1 cellular context compared by ENCODE assay signal in the genomic region with DNA sequence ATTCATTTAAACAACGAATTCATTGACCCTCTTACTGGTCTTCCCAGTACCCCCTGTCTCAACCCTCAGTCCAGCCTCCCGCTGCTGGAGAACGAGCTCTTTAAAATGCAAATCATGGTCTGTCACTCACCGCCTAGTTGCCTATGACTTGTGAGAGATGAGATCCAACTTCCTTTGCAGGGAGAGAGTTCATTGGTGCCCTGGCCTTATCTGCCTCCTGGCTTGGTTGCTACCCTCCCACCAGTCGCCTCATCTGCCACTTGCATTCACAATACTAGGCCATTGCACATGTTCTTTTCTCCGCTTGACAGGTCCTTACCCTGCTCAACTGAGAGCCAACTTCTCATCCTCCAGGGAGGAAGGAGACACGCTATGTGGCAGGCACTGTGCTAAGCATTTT.
TF ChIP-seq lines count a peak whose summit lies in the region.

No MANE protein-coding gene starts in this region.

TF ChIP-seq in GM23338, 12 proteins besides CTCF, POLR2A, EP300 and RAD21:
- TF ChIP-seq, protein P1, sequence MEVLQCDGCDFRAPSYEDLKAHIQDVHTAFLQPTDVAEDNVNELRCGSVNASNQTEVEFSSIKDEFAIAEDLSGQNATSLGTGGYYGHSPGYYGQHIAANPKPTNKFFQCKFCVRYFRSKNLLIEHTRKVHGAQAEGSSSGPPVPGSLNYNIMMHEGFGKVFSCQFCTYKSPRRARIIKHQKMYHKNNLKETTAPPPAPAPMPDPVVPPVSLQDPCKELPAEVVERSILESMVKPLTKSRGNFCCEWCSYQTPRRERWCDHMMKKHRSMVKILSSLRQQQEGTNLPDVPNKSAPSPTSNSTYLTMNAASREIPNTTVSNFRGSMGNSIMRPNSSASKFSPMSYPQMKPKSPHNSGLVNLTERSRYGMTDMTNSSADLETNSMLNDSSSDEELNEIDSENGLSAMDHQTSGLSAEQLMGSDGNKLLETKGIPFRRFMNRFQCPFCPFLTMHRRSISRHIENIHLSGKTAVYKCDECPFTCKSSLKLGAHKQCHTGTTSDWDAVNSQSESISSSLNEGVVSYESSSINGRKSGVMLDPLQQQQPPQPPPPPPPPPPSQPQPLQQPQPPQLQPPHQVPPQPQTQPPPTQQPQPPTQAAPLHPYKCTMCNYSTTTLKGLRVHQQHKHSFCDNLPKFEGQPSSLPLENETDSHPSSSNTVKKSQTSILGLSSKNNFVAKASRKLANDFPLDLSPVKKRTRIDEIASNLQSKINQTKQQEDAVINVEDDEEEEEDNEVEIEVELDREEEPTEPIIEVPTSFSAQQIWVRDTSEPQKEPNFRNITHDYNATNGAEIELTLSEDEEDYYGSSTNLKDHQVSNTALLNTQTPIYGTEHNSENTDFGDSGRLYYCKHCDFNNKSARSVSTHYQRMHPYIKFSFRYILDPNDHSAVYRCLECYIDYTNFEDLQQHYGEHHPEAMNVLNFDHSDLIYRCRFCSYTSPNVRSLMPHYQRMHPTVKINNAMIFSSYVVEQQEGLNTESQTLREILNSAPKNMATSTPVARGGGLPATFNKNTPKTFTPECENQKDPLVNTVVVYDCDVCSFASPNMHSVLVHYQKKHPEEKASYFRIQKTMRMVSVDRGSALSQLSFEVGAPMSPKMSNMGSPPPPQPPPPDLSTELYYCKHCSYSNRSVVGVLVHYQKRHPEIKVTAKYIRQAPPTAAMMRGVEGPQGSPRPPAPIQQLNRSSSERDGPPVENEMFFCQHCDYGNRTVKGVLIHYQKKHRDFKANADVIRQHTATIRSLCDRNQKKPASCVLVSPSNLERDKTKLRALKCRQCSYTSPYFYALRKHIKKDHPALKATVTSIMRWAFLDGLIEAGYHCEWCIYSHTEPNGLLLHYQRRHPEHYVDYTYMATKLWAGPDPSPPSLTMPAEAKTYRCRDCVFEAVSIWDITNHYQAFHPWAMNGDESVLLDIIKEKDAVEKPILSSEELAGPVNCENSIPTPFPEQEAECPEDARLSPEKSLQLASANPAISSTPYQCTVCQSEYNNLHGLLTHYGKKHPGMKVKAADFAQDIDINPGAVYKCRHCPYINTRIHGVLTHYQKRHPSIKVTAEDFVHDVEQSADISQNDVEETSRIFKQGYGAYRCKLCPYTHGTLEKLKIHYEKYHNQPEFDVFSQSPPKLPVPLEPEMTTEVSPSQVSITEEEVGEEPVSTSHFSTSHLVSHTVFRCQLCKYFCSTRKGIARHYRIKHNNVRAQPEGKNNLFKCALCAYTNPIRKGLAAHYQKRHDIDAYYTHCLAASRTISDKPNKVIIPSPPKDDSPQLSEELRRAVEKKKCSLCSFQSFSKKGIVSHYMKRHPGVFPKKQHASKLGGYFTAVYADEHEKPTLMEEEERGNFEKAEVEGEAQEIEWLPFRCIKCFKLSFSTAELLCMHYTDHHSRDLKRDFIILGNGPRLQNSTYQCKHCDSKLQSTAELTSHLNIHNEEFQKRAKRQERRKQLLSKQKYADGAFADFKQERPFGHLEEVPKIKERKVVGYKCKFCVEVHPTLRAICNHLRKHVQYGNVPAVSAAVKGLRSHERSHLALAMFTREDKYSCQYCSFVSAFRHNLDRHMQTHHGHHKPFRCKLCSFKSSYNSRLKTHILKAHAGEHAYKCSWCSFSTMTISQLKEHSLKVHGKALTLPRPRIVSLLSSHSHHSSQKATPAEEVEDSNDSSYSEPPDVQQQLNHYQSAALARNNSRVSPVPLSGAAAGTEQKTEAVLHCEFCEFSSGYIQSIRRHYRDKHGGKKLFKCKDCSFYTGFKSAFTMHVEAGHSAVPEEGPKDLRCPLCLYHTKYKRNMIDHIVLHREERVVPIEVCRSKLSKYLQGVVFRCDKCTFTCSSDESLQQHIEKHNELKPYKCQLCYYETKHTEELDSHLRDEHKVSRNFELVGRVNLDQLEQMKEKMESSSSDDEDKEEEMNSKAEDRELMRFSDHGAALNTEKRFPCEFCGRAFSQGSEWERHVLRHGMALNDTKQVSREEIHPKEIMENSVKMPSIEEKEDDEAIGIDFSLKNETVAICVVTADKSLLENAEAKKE (CRISPR knock-in tag; IDR thresholded peaks at IDR 0.05): no peak
- no peak for TF ChIP-seq CREB1 (CRISPR knock-in tag; IDR thresholded peaks at IDR 0.05; ENCODE audit: low read depth)
- TF ChIP-seq JUNB (IDR thresholded peaks at IDR 0.05; ENCODE audit: unreplicated experiment): no peak
- TF ChIP-seq ZNF331 (CRISPR knock-in tag; IDR thresholded peaks at IDR 0.05; ENCODE audit: low read depth): no peak
- no peak for TF ChIP-seq EZH2phosphoT487 (IDR thresholded peaks at IDR 0.05; ENCODE audit: unreplicated experiment)
- no peak for TF ChIP-seq NANOG (IDR thresholded peaks at IDR 0.05; ENCODE audit: borderline replicate concordance)
- TF ChIP-seq STAT1 (IDR thresholded peaks at IDR 0.05; ENCODE audit: unreplicated experiment): no peak
